12 cellular contexts compared by ENCODE assay signal in genomic region chr1:180791806-180792205, GRCh38.
DNase-seq lines count a peak whose midpoint lies in the region; ATAC-seq and TF ChIP-seq lines count a peak whose summit lies in the region.
"Had no signal": no experiment of that assay in that cellular context is flagged by ENCODE, and none has a peak within 500 bp of the region (broad histone marks: within the 10 kb centered on the region; RNA-seq: fewer than 3 reads in every experiment).

No MANE protein-coding gene starts in this region.

- H3K27me3 ChIP-seq in RWPE2 (ENCODE audit: insufficient read depth, poor library complexity, severe bottlenecking), result no peaks in the 10 kb centered on the region

- H3K9me3 ChIP-seq in RWPE2 (ENCODE audit: severe bottlenecking), result no peaks in the 10 kb centered on the region

- DNase-seq in EH (ENCODE audit: low read depth) (peak; percentile 46), KBM-7 (peak; percentile 50), RWPE2 (ENCODE audit: low spot score) (no peak), germinal center (ENCODE audit: low spot score) (peak; percentile 23), activated gamma-delta T cell treated with Interleukin-2 at 50 U/mL for 16 hours (no peak)
- DNase-seq in activated CD4-positive, alpha-beta T cell treated with anti-CD3 and anti-CD28 coated beads, Interleukin-2, amount 50 U/mL, for 48 hours, result no peak
- DNase-seq: activated CD4-positive, alpha-beta T cell treated with anti-CD3 and anti-CD28 coated beads for 1 hour; activated effector memory CD4-positive, alpha-beta T cell treated with anti-CD3 and anti-CD28 coated beads, Interleukin-2, amount 50 U/mL, for 16 hours; CD8-positive, alpha-beta memory T cell; substantia nigra had no signal

- H3K4me1 ChIP-seq in RWPE2 (ENCODE audit: insufficient read depth, poor library complexity, severe bottlenecking), result peaks cover 6% of the 10 kb centered on the region

- H3K36me3 ChIP-seq in RWPE2 (ENCODE audit: low read depth), result 0 out of 2 replicates have a peak, but pooled peaks cover 4% of the 10 kb centered on the region

- in situ Hi-C loops in KBM-7 (cut with MboI; ENCODE audit: low pct_unique_long_range_greater_than_20kb, low sequenced_read_pairs), result no loop called here

- no peak overlapping the region for H3K4me3 ChIP-seq in RWPE2 (ENCODE audit: severe bottlenecking)

- no peak overlapping the region for H3K27ac ChIP-seq in RWPE2 (ENCODE audit: poor library complexity, severe bottlenecking)

- peak; percentile 45; the same call in 2 of the 3 replicates for ATAC-seq in RWPE2 (ENCODE audit: low read depth)
- ATAC-seq in GM18870 (IDR thresholded peaks at IDR 0.05; ENCODE audit: unreplicated experiment), result no peak
- ATAC-seq in HG02798 (IDR thresholded peaks at IDR 0.05; ENCODE audit: poor library complexity, unreplicated experiment), result no peak

- no peak for TF ChIP-seq CTCF in RWPE2 (IDR thresholded peaks at IDR 0.05; ENCODE audit: poor library complexity, severe bottlenecking)

Comparison
In these comparisons a context has a peak if more than half of its experiments do, and no peak if none do; other contexts are left out.
1. DNase-seq: peak in EH (single experiment), KBM-7 (single experiment) and germinal center (single experiment); none in RWPE2 (single experiment), activated gamma-delta T cell treated with Interleukin-2 at 50 U/mL for 16 hours (single experiment) and activated CD4-positive, alpha-beta T cell treated with anti-CD3 and anti-CD28 coated beads, Interleukin-2, amount 50 U/mL, for 48 hours (0 of 2).